ENCODE assay signal across 7 cellular contexts in the genomic region with DNA sequence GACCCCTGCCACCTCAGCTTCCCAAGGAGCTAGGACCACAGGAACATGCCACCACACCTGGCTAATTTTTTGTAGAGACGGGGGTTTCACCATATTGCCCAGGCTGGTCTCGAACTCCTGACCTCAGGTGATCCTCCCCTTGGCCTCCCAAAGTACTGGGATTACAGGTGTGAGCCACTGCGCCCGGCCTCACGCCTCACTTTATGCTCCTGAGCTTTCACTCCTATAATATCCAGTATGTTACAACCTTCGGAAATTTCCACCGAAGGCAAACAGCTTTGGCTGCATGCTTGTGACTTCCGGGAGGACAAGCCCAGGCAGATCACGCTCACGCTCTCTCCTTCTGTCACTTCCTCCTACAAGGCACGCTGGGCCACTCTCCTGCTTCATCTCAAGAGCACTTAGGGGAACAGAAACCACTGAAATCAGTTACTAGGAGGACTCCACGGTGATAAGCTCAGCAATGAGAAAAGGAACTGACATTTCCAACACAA. TPM values are rescaled to one million over a fixed set of nuclear protein-coding genes. Genes with fewer than 3 reads are reported as not detected.
DNase-seq lines count a peak whose midpoint lies in the region; ATAC-seq and TF ChIP-seq lines count a peak whose summit lies in the region.

No MANE protein-coding gene starts in this region.

- TSS peak; percentile 9 for BruUV-seq in Panc1 (replicated peaks; lab: Mats Ljungman, UMichigan)

- CTCF ChIA-PET in Panc1 (lab: Charles Lee): no interaction called here

- H3K4me3 ChIP-seq in Panc1 (ENCODE audit: low read depth in 2 of 2, low read length in 2 of 2): no peak overlapping the region
- H3K4me3 ChIP-seq in left lung: no peak overlapping the region

- H3K4me1 ChIP-seq in Panc1 (ENCODE audit: control insufficient read depth, insufficient read depth, low read length): peaks cover 10% of the 10 kb centered on the region; the same call in 1 of the 2 replicates
- H3K4me1 ChIP-seq in left lung: peaks cover 10 to 32% of the 10 kb centered on the region in 2 donors

- H3K27ac ChIP-seq in Panc1 (ENCODE audit: low read length) (no peak overlapping the region), left lung (peak overlapping the region; percentile 79 to 85)

- H3K36me3 ChIP-seq in Panc1 (ENCODE audit: control insufficient read depth, insufficient read depth, low read length) (peaks cover 21% of the 10 kb centered on the region), left lung (peaks cover 0 to 55% of the 10 kb centered on the region in 2 donors)

- POLR2A ChIA-PET in Panc1 (lab: Charles Lee): no interaction called here

- no peaks in the 10 kb centered on the region for H3K27me3 ChIP-seq in Panc1 (ENCODE audit: control insufficient read depth, insufficient read depth, low read length)
- H3K27me3 ChIP-seq in left lung: no peaks in the 10 kb centered on the region

- DNase-seq in Panc1 (ENCODE audit: low read depth, low spot score) (no peak), left lung (peak in 1 of 2 donors; percentile 90), GM03348 (ENCODE audit: low spot score) (no peak), mesenteric fat pad (ENCODE audit: low spot score) (no peak), D341Med (ENCODE audit: low spot score) (no peak)

- no peaks in the 10 kb centered on the region for H3K9me3 ChIP-seq in Panc1 (ENCODE audit: control insufficient read depth, insufficient read depth, low read depth, low read length)
- H3K9me3 ChIP-seq in left lung: no peaks in the 10 kb centered on the region

- intact Hi-C loops in Panc1 (cut with micrococcal nuclease; ENCODE audit: unreplicated experiment) (no loop called here), left lung (cut with DNase I) (no loop called here)

- TF ChIP-seq CTCF in Panc1 (IDR thresholded peaks at IDR 0.05) (no peak), left lung (IDR thresholded peaks at IDR 0.05) (no peak)

- ATAC-seq in GM19043 (IDR thresholded peaks at IDR 0.05; ENCODE audit: low read depth, unreplicated experiment) (peak; percentile 74), HG02884 (IDR thresholded peaks at IDR 0.05; ENCODE audit: unreplicated experiment) (peak; percentile 63), Panc1 (no peak), left lung (peak; percentile 69)

- in situ Hi-C loops in Panc1 (cut with HindIII; ENCODE audit: low pct_unique_long_range_greater_than_20kb, low sequenced_read_pairs): no loop called here

RNA-seq across cellular contexts. Expression of a gene that starts 4.4 kb away (rescaled TPM):
- total RNA-seq in Panc1 (2021; ENCODE audit: unreplicated experiment) (70.8 TPM), left lung (10 to 100 TPM; 50.9 to 58.8 TPM), mesenteric fat pad (32.2 TPM)
- polyA plus RNA-seq in Panc1 (2012; ENCODE audit: insufficient read length): 68.1 TPM

RNA-seq across cellular contexts. Expression of a gene that starts 4.8 kb away (rescaled TPM):
- 49.9 TPM for total RNA-seq in Panc1 (2021; ENCODE audit: unreplicated experiment)
- polyA plus RNA-seq in Panc1 (2012; ENCODE audit: insufficient read length): 43.1 TPM
- total RNA-seq in left lung: 10 to 100 TPM; 23.0 to 25.7 TPM
- 19.7 TPM for total RNA-seq in mesenteric fat pad

RNA-seq across cellular contexts. Expression of a gene that starts 4.9 kb away (rescaled TPM):
- 92.6 TPM for total RNA-seq in Panc1 (2021; ENCODE audit: unreplicated experiment)
- 114 TPM for polyA plus RNA-seq in Panc1 (2012; ENCODE audit: insufficient read length)
- total RNA-seq in left lung: 10 to 100 TPM; 13.1 to 15.1 TPM
- total RNA-seq in mesenteric fat pad: 16.3 TPM
